In genomic region chr11:23679041-23679440, GRCh38 we compare ENCODE assay signal across 22 cellular contexts.
DNase-seq lines count a peak whose midpoint lies in the region; ATAC-seq, FAIRE-seq and TF ChIP-seq lines count a peak whose summit lies in the region.
"Had no signal": no experiment of that assay in that cellular context is flagged by ENCODE, and none has a peak within 500 bp of the region (broad histone marks: within the 10 kb centered on the region; RNA-seq: fewer than 3 reads in every experiment).

No MANE protein-coding gene starts in this region.

- no peak for TF ChIP-seq CTCF in kidney (IDR thresholded peaks at IDR 0.05; ENCODE audit: borderline replicate concordance, extremely low read depth, insufficient read depth)

- ATAC-seq in aorta (ENCODE audit: low FRiP score), result peak; percentile 23

- H3K27me3 Mint-ChIP-seq in activated CD4-positive, alpha-beta memory T cell treated with anti-CD3 and anti-CD28 coated beads, Interleukin-2, amount 10 ng/mL, durations not matched to agents 7 days and 5 days, result no peaks in the 10 kb centered on the region

- H3K27ac ChIP-seq in kidney (ENCODE audit: low read depth in 2 of 2, low read length in 2 of 2), result no peak overlapping the region
- H3K27ac ChIP-seq in aorta (ENCODE audit: low read depth in 1 of 2, low read length in 2 of 2), result no peak overlapping the region
- H3K27ac ChIP-seq: HL-60, KMS-11, PC-9 had no signal

- H3K9me3 ChIP-seq in kidney (ENCODE audit: control insufficient read depth in 1 of 2, low read length in 2 of 2) (no peaks in the 10 kb centered on the region), aorta (ENCODE audit: control insufficient read depth, low read length) (no peaks in the 10 kb centered on the region)
- H3K9me3 ChIP-seq: BE2C had no signal

- no peaks in the 10 kb centered on the region for H3K27me3 ChIP-seq in aorta (ENCODE audit: control insufficient read depth in 1 of 2, insufficient read depth in 2 of 2, low read length in 1 of 2)
- H3K27me3 ChIP-seq: BE2C had no signal

- intact Hi-C loops in kidney (cut with DNase I), result no loop called here
- intact Hi-C loops in aorta (cut with DNase I), result no loop called here

- CTCF ChIA-PET in activated CD4-positive, alpha-beta memory T cell treated with anti-CD3 and anti-CD28 coated beads, Interleukin-2, amount 10 ng/mL, durations not matched to agents 7 days and 5 days (lab: Charles Lee), result no interaction called here

- H3K36me3 ChIP-seq in kidney (ENCODE audit: control insufficient read depth in 1 of 2, insufficient read depth in 2 of 2, low read length in 2 of 2) (no peaks in the 10 kb centered on the region), aorta (ENCODE audit: control insufficient read depth in 1 of 2, insufficient read depth in 2 of 2, low read length in 1 of 2) (no peaks in the 10 kb centered on the region)
- H3K36me3 ChIP-seq: BE2C had no signal

- no peaks in the 10 kb centered on the region for H3K4me1 ChIP-seq in kidney (ENCODE audit: control insufficient read depth in 1 of 2, insufficient read depth in 1 of 2, low read depth in 1 of 2, low read length in 2 of 2)
- no peaks in the 10 kb centered on the region for H3K4me1 ChIP-seq in aorta (ENCODE audit: control insufficient read depth in 1 of 2, insufficient read depth in 2 of 2, low read length in 2 of 2)
- H3K4me1 ChIP-seq: BE2C had no signal

- no peak overlapping the region for H3K9ac ChIP-seq in kidney (ENCODE audit: low read length in 2 of 2)
- H3K9ac ChIP-seq: KMS-11 had no signal

- H3K36me3 Mint-ChIP-seq in activated CD4-positive, alpha-beta memory T cell treated with anti-CD3 and anti-CD28 coated beads, Interleukin-2, amount 10 ng/mL, durations not matched to agents 7 days and 5 days (ENCODE audit: low read depth), result no peaks in the 10 kb centered on the region

- no peak overlapping the region for H3K4me3 ChIP-seq in kidney (ENCODE audit: low read length in 2 of 2)
- H3K4me3 ChIP-seq in aorta (ENCODE audit: low read length in 2 of 2), result no peak overlapping the region
- H3K4me3 ChIP-seq: PC-9 had no signal

- peaks cover 4% of the 10 kb centered on the region for H3K9me3 Mint-ChIP-seq in activated CD4-positive, alpha-beta memory T cell treated with anti-CD3 and anti-CD28 coated beads, Interleukin-2, amount 10 ng/mL, durations not matched to agents 7 days and 5 days

- no peak for FAIRE-seq in kidney (lab: Jason Lieb, UNC)
- FAIRE-seq in HTR-8/SVneo (lab: Jason Lieb, UNC), result no peak
- FAIRE-seq: A204.1, G401.6, GM12892, GM18507 had no signal

- no peaks in the 10 kb centered on the region for H3K4me1 Mint-ChIP-seq in activated CD4-positive, alpha-beta memory T cell treated with anti-CD3 and anti-CD28 coated beads, Interleukin-2, amount 10 ng/mL, durations not matched to agents 7 days and 5 days

- DNase-seq in NCI-H2081 (lab: John Stamatoyannopoulos, UW) (peak; percentile 20 to 46), NCI-H2081 treated with DMSO at 0.1 percent for 48 hours (lab: John Stamatoyannopoulos, UW) (no peak), NCI-H510A treated with DMSO at 0.1 percent for 48 hours (lab: John Stamatoyannopoulos, UW) (peak; percentile 20), kidney (peak; percentile 50), aorta (no peak), NCI-H446 (lab: John Stamatoyannopoulos, UW) (no peak), HTR-8/SVneo (ENCODE audit: insufficient read length, low spot score) (no peak)
- DNase-seq in activated CD4-positive, alpha-beta memory T cell treated with anti-CD3 and anti-CD28 coated beads, Interleukin-2, amount 10 ng/mL, durations not matched to agents 7 days and 5 days, result no peak
- DNase-seq: BE2C, GOT3, HCEC 1CT, NCI-H1092 treated with DMSO at 0.1 percent for 48 hours, NCI-H526, PC-9, RPMI8226, SHP77 had no signal

- no peak overlapping the region for H3K27ac Mint-ChIP-seq in activated CD4-positive, alpha-beta memory T cell treated with anti-CD3 and anti-CD28 coated beads, Interleukin-2, amount 10 ng/mL, durations not matched to agents 7 days and 5 days

- POLR2A ChIA-PET in activated CD4-positive, alpha-beta memory T cell treated with anti-CD3 and anti-CD28 coated beads, Interleukin-2, amount 10 ng/mL, durations not matched to agents 7 days and 5 days (lab: Charles Lee), result no interaction called here

- 71 to 87% methylated on average over 1 of the region's 1 CpG for WGBS in aorta, 2 donors

- H3K4me3 Mint-ChIP-seq in activated CD4-positive, alpha-beta memory T cell treated with anti-CD3 and anti-CD28 coated beads, Interleukin-2, amount 10 ng/mL, durations not matched to agents 7 days and 5 days, result no peak overlapping the region

Comparison
In these comparisons a context has a peak if more than half of its experiments do, and no peak if none do; other contexts are left out.
1. DNase-seq: peak in NCI-H2081 (2 of 2), NCI-H510A treated with DMSO at 0.1 percent for 48 hours (single experiment) and kidney (single experiment); none in NCI-H2081 treated with DMSO at 0.1 percent for 48 hours (single experiment), aorta (0 of 2), NCI-H446 (0 of 2), HTR-8/SVneo (single experiment) and activated CD4-positive, alpha-beta memory T cell treated with anti-CD3 and anti-CD28 coated beads, Interleukin-2, amount 10 ng/mL, durations not matched to agents 7 days and 5 days (single experiment).